19 cellular contexts compared by ENCODE assay signal in the genomic region with DNA sequence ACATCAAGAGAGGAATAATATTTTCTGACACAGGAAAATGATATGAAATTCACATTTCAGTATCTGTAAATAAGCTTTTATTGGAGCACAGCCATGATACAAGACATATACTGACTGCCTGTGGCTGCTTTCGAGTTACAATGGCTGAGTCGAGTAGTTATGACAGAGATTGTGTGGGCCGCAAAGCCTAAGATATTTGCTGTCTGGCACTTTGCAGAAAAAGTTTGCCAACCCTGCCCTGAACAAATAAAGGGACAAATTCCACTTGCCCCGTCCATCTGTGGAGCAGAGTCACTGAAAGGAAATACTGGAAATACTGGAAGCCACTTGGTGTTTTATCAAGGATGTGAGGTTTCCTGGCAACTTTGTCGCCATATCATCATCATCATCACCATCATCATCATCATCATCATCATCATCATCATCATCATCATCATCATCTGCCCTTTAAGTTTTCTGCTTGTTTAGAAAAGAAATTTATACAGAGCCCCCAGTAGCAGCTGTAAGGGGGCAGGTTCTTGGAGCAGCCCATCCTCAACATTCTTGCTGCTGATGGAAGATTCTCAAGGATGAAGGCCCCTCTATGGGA.
DNase-seq lines count a peak whose midpoint lies in the region; ATAC-seq and TF ChIP-seq lines count a peak whose summit lies in the region.
"Had no signal": no experiment of that assay in that cellular context is flagged by ENCODE, and none has a peak within 500 bp of the region (broad histone marks: within the 10 kb centered on the region; RNA-seq: fewer than 3 reads in every experiment).

No MANE protein-coding gene starts in this region.

- H3K4me1 ChIP-seq in ascending aorta (peaks cover 8 to 36% of the 10 kb centered on the region in 2 donors), hepatocyte (ENCODE audit: insufficient read depth) (peaks cover 20% of the 10 kb centered on the region), osteoblast (ENCODE audit: insufficient read depth, low read length) (peaks cover 14% of the 10 kb centered on the region), upper lobe of left lung (peaks cover 0 to 13% (median 1%) of the 10 kb centered on the region in 4 donors)
- H3K4me1 ChIP-seq: foreskin keratinocyte had no signal

- TF ChIP-seq CTCF in ascending aorta (IDR thresholded peaks at IDR 0.05) = no peak
- TF ChIP-seq CTCF in hepatocyte (IDR thresholded peaks at IDR 0.05; ENCODE audit: poor library complexity) = no peak
- TF ChIP-seq CTCF in osteoblast (IDR thresholded peaks at IDR 0.05; ENCODE audit: extremely low read depth, low read depth, low read length) = no peak
- no peak for TF ChIP-seq CTCF in upper lobe of left lung (IDR thresholded peaks at IDR 0.05)
- TF ChIP-seq CTCF in WERI-Rb-1 (IDR thresholded peaks at IDR 0.05; ENCODE audit: low read depth, low read length) = no peak

- H3K27ac ChIP-seq in ascending aorta (peak overlapping the region; percentile 63 to 82), hepatocyte (peak overlapping the region; percentile 86), osteoblast (ENCODE audit: low read depth, low read length) (no peak overlapping the region), upper lobe of left lung (peak overlapping the region in 1 of 4 donors; percentile 7), WERI-Rb-1 (no peak overlapping the region)
- H3K27ac ChIP-seq: foreskin keratinocyte, neural progenitor cell had no signal

- H3K4me3 ChIP-seq in ascending aorta (no peak overlapping the region), hepatocyte (no peak overlapping the region), osteoblast (ENCODE audit: insufficient read depth, low read length) (no peak overlapping the region), upper lobe of left lung (no peak overlapping the region), WERI-Rb-1 (ENCODE audit: low read depth, low read length) (no peak overlapping the region)
- H3K4me3 ChIP-seq: neural progenitor cell had no signal

- 72% methylated on average over 5 of the region's 5 CpGs for WGBS in hepatocyte (ENCODE audit: low lambda C conversion rate, missing lambda C conversion rate)
- WGBS in upper lobe of left lung, 2 donors = 48 to 65% methylated on average over 5 of the region's 5 CpGs

- intact Hi-C loops in ascending aorta (cut with DNase I) = loop anchor here (2.0 to 5.0 kb wide), 2 partner anchors 17 to 76 kb away; no protein-coding TSS in a partner anchor

- ATAC-seq in upper lobe of left lung (ENCODE audit: low FRiP score in 2 of 2) = peak; percentile 39 to 67
- ATAC-seq: activated T-helper 17 cell treated with anti-CD3 and anti-CD28 coated beads, Interleukin-2, amount 50 U/mL, for 72 hours; CD8-positive, alpha-beta T cell; foreskin keratinocyte had no signal

- no peak for TF ChIP-seq EP300 in upper lobe of left lung (IDR thresholded peaks at IDR 0.05)

- no peaks in the 10 kb centered on the region for H3K27me3 ChIP-seq in ascending aorta
- H3K27me3 ChIP-seq in hepatocyte = no peaks in the 10 kb centered on the region
- H3K27me3 ChIP-seq in osteoblast (ENCODE audit: insufficient read depth, low read length) = no peaks in the 10 kb centered on the region
- H3K27me3 ChIP-seq in upper lobe of left lung = no peaks in the 10 kb centered on the region
- H3K27me3 ChIP-seq in WERI-Rb-1 (ENCODE audit: insufficient read depth, low read depth, severe bottlenecking) = no peaks in the 10 kb centered on the region
- H3K27me3 ChIP-seq: foreskin keratinocyte, neural progenitor cell had no signal

- H3K36me3 ChIP-seq in ascending aorta = no peaks in the 10 kb centered on the region
- no peaks in the 10 kb centered on the region for H3K36me3 ChIP-seq in hepatocyte (replicated peaks; ENCODE audit: insufficient read depth, low read depth)
- no peaks in the 10 kb centered on the region for H3K36me3 ChIP-seq in osteoblast (ENCODE audit: insufficient read depth, low read length)
- H3K36me3 ChIP-seq in upper lobe of left lung = no peaks in the 10 kb centered on the region
- no peaks in the 10 kb centered on the region for H3K36me3 ChIP-seq in WERI-Rb-1
- H3K36me3 ChIP-seq: neural progenitor cell had no signal

- H4K20me1 ChIP-seq in hepatocyte (ENCODE audit: insufficient read depth, poor library complexity, severe bottlenecking) (peaks cover 66% of the 10 kb centered on the region), osteoblast (ENCODE audit: insufficient read depth, low read length) (peaks cover 4% of the 10 kb centered on the region)

- no peak overlapping the region for H2AFZ ChIP-seq in hepatocyte
- peak overlapping the region; percentile 18 for H2AFZ ChIP-seq in osteoblast (ENCODE audit: low read length)
- H2AFZ ChIP-seq: neural progenitor cell had no signal

- peaks cover 97% of the 10 kb centered on the region for H3K79me2 ChIP-seq in hepatocyte
- H3K79me2 ChIP-seq in osteoblast (ENCODE audit: insufficient read depth, low read length) = peaks cover 37% of the 10 kb centered on the region

- no peaks in the 10 kb centered on the region for H3K9me2 ChIP-seq in hepatocyte (replicated peaks; ENCODE audit: insufficient read depth)

- DNase-seq in ascending aorta (ENCODE audit: low spot score in 2 of 2) (peak in 1 of 2 donors; percentile 72), hepatocyte (ENCODE audit: low spot score) (peak; percentile 57), osteoblast (ENCODE audit: insufficient read length, low spot score, missing footprints) (no peak), upper lobe of left lung (no peak), NCI-H82 (lab: John Stamatoyannopoulos, UW) (no peak), WERI-Rb-1 (no peak)
- no peak for DNase-seq in NK-92 treated with Interleukin-12 subunit alpha and Interleukin-12 subunit beta, amount 100 ng/mL, for 24 hours (lab: John Stamatoyannopoulos, UW)
- DNase-seq: activated CD4-positive, alpha-beta T cell treated with anti-CD3 and anti-CD28 coated beads for 48 hours; activated naive CD8-positive, alpha-beta T cell treated with anti-CD3 and anti-CD28 coated beads, Interleukin-2, amount 10 ng/mL, durations not matched to agents 7 days and 5 days; CD8-positive, alpha-beta T cell; DMS53; foreskin keratinocyte; GF-D8; mesendoderm; NCI-H1436 treated with DMSO at 0.1 percent for 48 hours; NCI-H69; stimulated activated CD4-positive, alpha-beta T cell treated with anti-CD3 and anti-CD28 coated beads, Interleukin-15, amount 100 ng/mL, for 24 hours had no signal

- H3K4me2 ChIP-seq in hepatocyte = peak overlapping the region; percentile 40
- H3K4me2 ChIP-seq in osteoblast (ENCODE audit: insufficient read depth, low read length) = no peak overlapping the region
- H3K4me2 ChIP-seq: neural progenitor cell had no signal

- H3K9me3 ChIP-seq in ascending aorta = no peaks in the 10 kb centered on the region
- no peaks in the 10 kb centered on the region for H3K9me3 ChIP-seq in hepatocyte (ENCODE audit: low read depth)
- H3K9me3 ChIP-seq in osteoblast (ENCODE audit: low read depth, low read length) = no peaks in the 10 kb centered on the region
- no peaks in the 10 kb centered on the region for H3K9me3 ChIP-seq in upper lobe of left lung
- no peaks in the 10 kb centered on the region for H3K9me3 ChIP-seq in WERI-Rb-1 (ENCODE audit: severe bottlenecking)

- TF ChIP-seq POLR2A in upper lobe of left lung (IDR thresholded peaks at IDR 0.05) = no peak

Comparison
In these comparisons a context has a peak if more than half of its experiments do, and no peak if none do; other contexts are left out.
1. H3K27ac ChIP-seq: peak in ascending aorta (2 of 2) and hepatocyte (single experiment); none in osteoblast (single experiment) and WERI-Rb-1 (single experiment).